ENCODE assay signal across 16 cellular contexts in genomic region chr7:53642361-53642760, GRCh38.
DNase-seq lines count a peak whose midpoint lies in the region; ATAC-seq and TF ChIP-seq lines count a peak whose summit lies in the region.
"Had no signal": no experiment of that assay in that cellular context is flagged by ENCODE, and none has a peak within 500 bp of the region (broad histone marks: within the 10 kb centered on the region; RNA-seq: fewer than 3 reads in every experiment).

No MANE protein-coding gene starts in this region.

- peaks cover 20% of the 10 kb centered on the region for H3K9me3 Mint-ChIP-seq in WTC11

- no peak overlapping the region for H3K4me3 ChIP-seq in astrocyte of the cerebellum (ENCODE audit: low read depth, low read length)
- H3K4me3 ChIP-seq: Peyer's patch, SK-N-MC had no signal

- POLR2A ChIA-PET in WTC11 (lab: Charles Lee), result no interaction called here

- H3K4me1 Mint-ChIP-seq in WTC11, result peaks cover 36% of the 10 kb centered on the region

- peaks cover 12% of the 10 kb centered on the region for H3K36me3 Mint-ChIP-seq in WTC11

- H3K27ac Mint-ChIP-seq in WTC11, result no peak overlapping the region

- no peak for TF ChIP-seq CTCF in astrocyte of the cerebellum (IDR thresholded peaks at IDR 0.05; ENCODE audit: low read depth, low read length, missing control alignments)
- TF ChIP-seq CTCF in WTC11 (IDR thresholded peaks at IDR 0.05), result no peak

- no peaks in the 10 kb centered on the region for H3K27me3 Mint-ChIP-seq in WTC11 (ENCODE audit: low read depth)

- in situ Hi-C loops in astrocyte of the cerebellum (cut with HindIII; ENCODE audit: low sequenced_read_pairs), result no loop called here

- DNase-seq in H4 (ENCODE audit: low spot score) (peak; percentile 18), astrocyte of the cerebellum (ENCODE audit: low read depth) (peak; percentile 33), islet precursor cell (peak; percentile 91), non-pigmented ciliary epithelial cell (ENCODE audit: low read depth) (peak; percentile 11), WTC11 (ENCODE audit: low spot score) (no peak), occipital lobe (lab: John Stamatoyannopoulos, UW) (no peak)
- DNase-seq: COR-L47, DMS153, KBM-7, NCI-H1092, NCI-H524, Peyer's patch, Right ventricle myocardium superior had no signal

- H3K4me3 Mint-ChIP-seq in WTC11, result no peak overlapping the region

- ATAC-seq in GM18870 (IDR thresholded peaks at IDR 0.05; ENCODE audit: unreplicated experiment), result no peak
- no peak for ATAC-seq in WTC11
- no peak for ATAC-seq in HG03095 (IDR thresholded peaks at IDR 0.05; ENCODE audit: unreplicated experiment)

- CTCF ChIA-PET in WTC11 (lab: Charles Lee), result no interaction called here

TF ChIP-seq in WTC11, 78 proteins besides CTCF, POLR2A, EP300 and RAD21:
- no peak for TF ChIP-seq HMGA2 (CRISPR knock-in tag; IDR thresholded peaks at IDR 0.05)

Comparison
In these comparisons a context has a peak if more than half of its experiments do, and no peak if none do; other contexts are left out.
1. DNase-seq: peak in H4 (single experiment), astrocyte of the cerebellum (single experiment), islet precursor cell (single experiment) and non-pigmented ciliary epithelial cell (single experiment); none in WTC11 (single experiment) and occipital lobe (single experiment).